ENCODE assay signal across 24 cellular contexts in the genomic region with DNA sequence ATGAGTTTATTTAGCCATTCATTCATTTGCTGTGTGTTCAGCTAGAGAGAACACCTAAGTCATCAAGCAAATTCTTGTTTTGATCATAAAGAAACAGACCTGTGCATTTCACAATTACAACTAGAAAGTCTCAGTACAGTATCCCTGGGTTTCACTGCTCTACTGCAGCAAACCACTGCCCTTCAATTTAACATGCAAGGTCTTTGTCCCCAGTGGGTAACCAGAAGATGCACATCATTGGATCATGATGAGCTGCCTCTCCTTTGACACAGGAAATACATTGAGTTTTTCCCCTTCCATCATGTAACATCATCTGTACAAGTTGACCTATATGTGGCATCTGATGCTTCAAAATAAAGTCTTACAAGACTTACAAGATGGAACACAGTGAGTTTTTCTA.
"Had no signal": no experiment of that assay in that cellular context is flagged by ENCODE, and none has a peak within 500 bp of the region (broad histone marks: within the 10 kb centered on the region; RNA-seq: fewer than 3 reads in every experiment).

No MANE protein-coding gene starts in this region.

- H3K9me3 ChIP-seq: SJCRH30 had no signal

- H3K9me3 Mint-ChIP-seq: activated CD4-positive, alpha-beta memory T cell treated with anti-CD3 and anti-CD28 coated beads for 36 hours had no signal

- H3K4me3 Mint-ChIP-seq: activated CD4-positive, alpha-beta memory T cell treated with anti-CD3 and anti-CD28 coated beads for 36 hours; activated naive CD4-positive, alpha-beta T cell treated with anti-CD3 and anti-CD28 coated beads, Interleukin-2, amount 10 ng/mL, durations not matched to agents 7 days and 5 days; activated T-helper 1 cell treated with anti-CD3 and anti-CD28 coated beads, Interleukin-12 subunit alpha, Interleukin-12 subunit beta, Interleukin-2, Interleukin-4 antibody, amounts not matched to agents 30 ng/mL and 10 ng/mL and 1 ng/mL, durations not matched to agents 14 hours and 24 hours and 36 hours had no signal

- H3K4me3 ChIP-seq: K562, SJCRH30, SK-N-MC had no signal

- H3K27ac Mint-ChIP-seq: activated CD4-positive, alpha-beta memory T cell treated with anti-CD3 and anti-CD28 coated beads for 36 hours; activated naive CD4-positive, alpha-beta T cell treated with anti-CD3 and anti-CD28 coated beads, Interleukin-2, amount 10 ng/mL, durations not matched to agents 7 days and 5 days; activated T-helper 1 cell treated with anti-CD3 and anti-CD28 coated beads, Interleukin-12 subunit alpha, Interleukin-12 subunit beta, Interleukin-2, Interleukin-4 antibody, amounts not matched to agents 30 ng/mL and 10 ng/mL and 1 ng/mL, durations not matched to agents 14 hours and 24 hours and 36 hours had no signal

- ATAC-seq: K562, Panc1 had no signal

- DNase-seq: activated CD4-positive, alpha-beta memory T cell treated with anti-CD3 and anti-CD28 coated beads for 36 hours; activated CD4-positive, alpha-beta T cell treated with anti-CD3 and anti-CD28 coated beads, Interleukin-2, amount 50 U/mL, for 1 hour; activated effector memory CD4-positive, alpha-beta T cell treated with Interleukin-2 at 50 U/mL for 16 hours; activated naive CD4-positive, alpha-beta T cell treated with anti-CD3 and anti-CD28 coated beads, Interleukin-2, amount 10 ng/mL, durations not matched to agents 7 days and 5 days; activated T-cell treated with anti-CD3 and anti-CD28 coated beads, Interleukin-2, amount 50 U/mL, for 1 hour; aorta; brain microvascular endothelial cell; central memory CD4-positive, alpha-beta T cell; NCI-H1105; NCI-H1417 treated with DMSO at 0.1 percent for 48 hours; NCI-H187 treated with DMSO at 0.1 percent for 48 hours; NCI-H2081; NCI-H2171 treated with DMSO at 0.1 percent for 48 hours; NCI-H226; NCI-H446 treated with DMSO at 0.1 percent for 48 hours; NCI-H524; NCI-H69; NCI-H82; SHP77; SJCRH30 had no signal

- H3K27me3 ChIP-seq: brain microvascular endothelial cell, SJCRH30 had no signal

- H3K27me3 Mint-ChIP-seq: activated CD4-positive, alpha-beta memory T cell treated with anti-CD3 and anti-CD28 coated beads for 36 hours; activated naive CD4-positive, alpha-beta T cell treated with anti-CD3 and anti-CD28 coated beads, Interleukin-2, amount 10 ng/mL, durations not matched to agents 7 days and 5 days had no signal

- H3K36me3 ChIP-seq: brain microvascular endothelial cell had no signal
